ENCODE assay signal across 8 cellular contexts in genomic region chr17:17439971-17440843, GRCh38. TPM values are rescaled to one million over a fixed set of nuclear protein-coding genes. Genes with fewer than 3 reads are reported as not detected.
A peak's percentile ranks its signal among the peaks of the same experiment; 100 is the strongest.
DNase-seq lines count a peak whose midpoint lies in the region; ATAC-seq, FAIRE-seq and TF ChIP-seq lines count a peak whose summit lies in the region.

No MANE protein-coding gene starts in this region.

- no peak overlapping the region for H3K56ac ChIP-seq in H1 (replicated peaks; ENCODE audit: insufficient read length, low read depth, low read length)

- H3K23me2 ChIP-seq in H1 (ENCODE audit: low read depth, low read length), result no peaks in the 10 kb centered on the region

- no peak overlapping the region for H2BK120ac ChIP-seq in H1 (replicated peaks; ENCODE audit: low read depth, low read length)

- no peak overlapping the region; a peak in 1 of 4 replicates for H3K4me2 ChIP-seq in H1 (ENCODE audit: insufficient read depth in 1 of 2, low read depth in 2 of 2, low read length in 2 of 2)

- DNase-seq in AML-193 (lab: John Stamatoyannopoulos, UW), result peak; percentile 22 to 27
- DNase-seq in NCI-H82 treated with DMSO at 0.1 percent for 48 hours (lab: John Stamatoyannopoulos, UW; ENCODE audit: unreplicated experiment), result peak; percentile 78
- peak; percentile 90 for DNase-seq in activated CD8-positive, alpha-beta T cell treated with anti-CD3 and anti-CD28 coated beads for 36 hours
- DNase-seq in H1 (ENCODE audit: low read depth in 1 of 2, low spot score in 2 of 2), result peak; percentile 74 to 89
- peak; percentile 64 for DNase-seq in naive B cell
- DNase-seq in stimulated activated naive CD8-positive, alpha-beta T cell treated with anti-CD3 and anti-CD28 coated beads, Interleukin-15, amount 100 ng/mL, for 72 hours, result peak; percentile 65 to 68
- DNase-seq in sigmoid colon, result no peak

- CTCF ChIA-PET in activated CD8-positive, alpha-beta T cell treated with anti-CD3 and anti-CD28 coated beads for 36 hours (lab: Charles Lee), result interaction anchor here (0.7 to 1.8 kb wide), 9 partner anchors 10 to 173 kb away, joined by 3 to 7 read pairs (median 4); no protein-coding TSS in a partner anchor
- CTCF ChIA-PET in H1 (lab: Charles Lee; ENCODE audit: partially characterized antibody), result interaction anchor here (0.6 to 1.7 kb wide), 17 partner anchors 9 to 239 kb away, joined by 3 to 11 read pairs (median 3); partner anchors contain the start of gene RASD1

- no peaks in the 10 kb centered on the region for H3K79me1 ChIP-seq in H1 (ENCODE audit: low read depth, low read length)

- H3K9me3 ChIP-seq in H1 (ENCODE audit: insufficient read depth in 2 of 2, low read depth in 1 of 2, low read length in 1 of 2) (no peaks in the 10 kb centered on the region), sigmoid colon (no peaks in the 10 kb centered on the region)

- no peak overlapping the region for H2AK5ac ChIP-seq in H1 (ENCODE audit: low read depth, low read length)

- peak overlapping the region; percentile 91; the same call in 1 of the 2 replicates for H2AFZ ChIP-seq in H1 (ENCODE audit: low read length)

- H3K79me2 ChIP-seq in H1 (ENCODE audit: control insufficient read depth in 1 of 2, insufficient read depth in 2 of 2, low read length in 2 of 2), result no peaks in the 10 kb centered on the region

- H3K4me3 ChIP-seq in H1 (ENCODE audit: extremely low read depth in 1 of 4, insufficient read depth in 2 of 4, low read depth in 3 of 4, low read length in 4 of 4), result no peak overlapping the region
- no peak overlapping the region for H3K4me3 ChIP-seq in sigmoid colon

- H3K4me3 Mint-ChIP-seq in activated CD8-positive, alpha-beta T cell treated with anti-CD3 and anti-CD28 coated beads for 36 hours, result no peak overlapping the region
- no peak overlapping the region for H3K4me3 Mint-ChIP-seq in naive B cell
- H3K4me3 Mint-ChIP-seq in stimulated activated naive CD8-positive, alpha-beta T cell treated with anti-CD3 and anti-CD28 coated beads, Interleukin-15, amount 100 ng/mL, for 72 hours, result no peak overlapping the region

- WGBS in H1 (ENCODE audit: extremely low coverage in 1 of 2, insufficient coverage in 1 of 2, insufficient read length in 1 of 2, insufficient replicate concordance in 2 of 2, low coverage in 1 of 2, low lambda C conversion rate in 2 of 2, missing lambda C conversion rate in 1 of 2), 2 experiments, result 71% methylated on average over 11 of the region's 11 CpGs; no CpG with 5 or more reads in 1 of the 2 experiments
- 74 to 79% methylated on average over 11 of the region's 11 CpGs for WGBS in sigmoid colon, 2 donors

- TF ChIP-seq POLR2A in H1 (IDR thresholded peaks at IDR 0.05; ENCODE audit: control extremely low read depth in 1 of 2, low read depth in 2 of 2, low read length in 2 of 2), result no peak
- no peak for TF ChIP-seq POLR2A in sigmoid colon (IDR thresholded peaks at IDR 0.05)

- H2BK5ac ChIP-seq in H1 (ENCODE audit: low read depth, low read length), result no peak overlapping the region

- H4K5ac ChIP-seq in H1 (ENCODE audit: insufficient read length, low read depth, low read length), result no peak overlapping the region

- no peak overlapping the region for H4K8ac ChIP-seq in H1 (ENCODE audit: extremely low read depth, insufficient read depth, low read length)

- H3K9me3 Mint-ChIP-seq in activated CD8-positive, alpha-beta T cell treated with anti-CD3 and anti-CD28 coated beads for 36 hours, result no peaks in the 10 kb centered on the region
- H3K9me3 Mint-ChIP-seq in naive B cell, result no peaks in the 10 kb centered on the region
- H3K9me3 Mint-ChIP-seq in stimulated activated naive CD8-positive, alpha-beta T cell treated with anti-CD3 and anti-CD28 coated beads, Interleukin-15, amount 100 ng/mL, for 72 hours, result no peaks in the 10 kb centered on the region

- POLR2A ChIA-PET in activated CD8-positive, alpha-beta T cell treated with anti-CD3 and anti-CD28 coated beads for 36 hours (lab: Charles Lee), result interaction anchor here (0.8 kb wide), 1 partner anchor 10 kb away, joined by 3 read pairs; no protein-coding TSS in a partner anchor
- POLR2A ChIA-PET in H1 (lab: Charles Lee; ENCODE audit: partially characterized antibody), result no interaction called here

- TF ChIP-seq CTCF in activated CD8-positive, alpha-beta T cell treated with anti-CD3 and anti-CD28 coated beads for 36 hours (IDR thresholded peaks at IDR 0.05), result peak; percentile 82
- TF ChIP-seq CTCF in H1 (IDR thresholded peaks at IDR 0.05; ENCODE audit: control extremely low read depth in 1 of 3, insufficient read depth in 1 of 3, low read depth in 1 of 3, low read length in 3 of 3) (peak; percentile 66 to 87 (median 75)), sigmoid colon (IDR thresholded peaks at IDR 0.05) (peak in 2 of 4 experiments; percentile 22 to 40)

- H2BK20ac ChIP-seq in H1 (ENCODE audit: low read length), result peak overlapping the region; percentile 15; the same call in 1 of the 2 replicates

- H3K18ac ChIP-seq in H1 (ENCODE audit: extremely low read depth, low read length), result 0 out of 2 replicates have a peak overlapping the region, but pooled peaks have one; percentile 9

- peaks cover 0 to 7% (median 3%) of the 10 kb centered on the region in 4 experiments; a peak in 3 of 7 replicates for H3K4me1 ChIP-seq in H1 (replicated peaks in 1 of 4; ENCODE audit: control insufficient read depth in 3 of 4, insufficient read depth in 4 of 4, low read length in 3 of 4)
- H3K4me1 ChIP-seq in sigmoid colon, result no peaks in the 10 kb centered on the region

- no peaks in the 10 kb centered on the region for H3K36me3 Mint-ChIP-seq in activated CD8-positive, alpha-beta T cell treated with anti-CD3 and anti-CD28 coated beads for 36 hours (ENCODE audit: low read depth)
- H3K36me3 Mint-ChIP-seq in naive B cell, result no peaks in the 10 kb centered on the region

- no peak overlapping the region for H3K4ac ChIP-seq in H1 (replicated peaks; ENCODE audit: insufficient read length, low read depth, low read length)

- no peaks in the 10 kb centered on the region for H4K20me1 ChIP-seq in H1 (replicated peaks in 1 of 2; ENCODE audit: control insufficient read depth in 1 of 2, insufficient read depth in 2 of 2, low read length in 2 of 2)

- no peaks in the 10 kb centered on the region for H3K27me3 Mint-ChIP-seq in activated CD8-positive, alpha-beta T cell treated with anti-CD3 and anti-CD28 coated beads for 36 hours
- H3K27me3 Mint-ChIP-seq in naive B cell, result peaks cover 0 to 5% (median 0%) of the 10 kb centered on the region in 3 donors
- no peaks in the 10 kb centered on the region for H3K27me3 Mint-ChIP-seq in stimulated activated naive CD8-positive, alpha-beta T cell treated with anti-CD3 and anti-CD28 coated beads, Interleukin-15, amount 100 ng/mL, for 72 hours

- no peak overlapping the region for H3K9ac ChIP-seq in H1 (replicated peaks in 1 of 4; ENCODE audit: extremely low read depth in 1 of 4, low read depth in 3 of 4, low read length in 3 of 4)

- no peak overlapping the region for H3K27ac Mint-ChIP-seq in activated CD8-positive, alpha-beta T cell treated with anti-CD3 and anti-CD28 coated beads for 36 hours
- no peak overlapping the region for H3K27ac Mint-ChIP-seq in naive B cell
- peak overlapping the region in 1 of 2 donors; percentile 44 for H3K27ac Mint-ChIP-seq in stimulated activated naive CD8-positive, alpha-beta T cell treated with anti-CD3 and anti-CD28 coated beads, Interleukin-15, amount 100 ng/mL, for 72 hours

- H3K27me3 ChIP-seq in H1 (replicated peaks in 1 of 4; ENCODE audit: control insufficient read depth in 3 of 4, extremely low read depth in 1 of 4, insufficient read depth in 3 of 4, low read length in 3 of 4) (no peaks in the 10 kb centered on the region), sigmoid colon (no peaks in the 10 kb centered on the region)

- no peak overlapping the region for H2BK15ac ChIP-seq in H1 (ENCODE audit: low read length)

- peak overlapping the region; percentile 56; the same call in 1 of the 2 replicates for H2BK12ac ChIP-seq in H1 (ENCODE audit: low read depth, low read length)

- H3K27ac ChIP-seq in H1 (ENCODE audit: low read depth, low read length) (no peak overlapping the region), sigmoid colon (no peak overlapping the region)

- peak; percentile 50 to 70 for TF ChIP-seq RAD21 in H1 (IDR thresholded peaks at IDR 0.05 in 1 of 2, conservative IDR thresholded peaks at IDR 0.05 in 1 of 2; ENCODE audit: low read depth in 2 of 2, low read length in 2 of 2)

- ATAC-seq in HG03565 (IDR thresholded peaks at IDR 0.05; ENCODE audit: unreplicated experiment) (peak; percentile 45), naive B cell (ENCODE audit: low read depth in 2 of 2) (peak; percentile 63 to 69)
- peak; percentile 99 for ATAC-seq in activated CD8-positive, alpha-beta T cell treated with anti-CD3 and anti-CD28 coated beads for 36 hours
- ATAC-seq in stimulated activated naive CD8-positive, alpha-beta T cell treated with anti-CD3 and anti-CD28 coated beads, Interleukin-15, amount 100 ng/mL, for 72 hours, result peak; percentile 68

- TF ChIP-seq EP300 in H1 (IDR thresholded peaks at IDR 0.05; ENCODE audit: borderline replicate concordance in 1 of 2, low read depth in 2 of 2, low read length in 2 of 2) (no peak), sigmoid colon (IDR thresholded peaks at IDR 0.05) (no peak)

- no peaks in the 10 kb centered on the region for H3K36me3 ChIP-seq in H1 (ENCODE audit: control insufficient read depth in 2 of 4, insufficient read depth in 4 of 4, low read length in 3 of 4)
- H3K36me3 ChIP-seq in sigmoid colon, result no peaks in the 10 kb centered on the region

- H3K4me1 Mint-ChIP-seq in activated CD8-positive, alpha-beta T cell treated with anti-CD3 and anti-CD28 coated beads for 36 hours (ENCODE audit: low read depth), result peaks cover 5% of the 10 kb centered on the region
- peaks cover 3 to 9% (median 7%) of the 10 kb centered on the region in 3 donors for H3K4me1 Mint-ChIP-seq in naive B cell
- H3K4me1 Mint-ChIP-seq in stimulated activated naive CD8-positive, alpha-beta T cell treated with anti-CD3 and anti-CD28 coated beads, Interleukin-15, amount 100 ng/mL, for 72 hours, result peaks cover 9% of the 10 kb centered on the region

- intact Hi-C loops in activated CD8-positive, alpha-beta T cell treated with anti-CD3 and anti-CD28 coated beads for 36 hours (cut with micrococcal nuclease), result loop anchor here (1.0 kb wide), 1 partner anchor 84 kb away; no protein-coding TSS in a partner anchor
- intact Hi-C loops in sigmoid colon (cut with DNase I), result no loop called here

- H3K14ac ChIP-seq in H1 (ENCODE audit: insufficient read length), result no peak overlapping the region

- H4K91ac ChIP-seq in H1 (replicated peaks; ENCODE audit: insufficient read length, low read length), result no peak overlapping the region

- H3K23ac ChIP-seq in H1 (ENCODE audit: insufficient read length), result no peak overlapping the region

- no peak for FAIRE-seq in H1 (lab: Jason Lieb, UNC)

RNA-seq across cellular contexts. Expression of gene MED9, which starts 36.6 kb away (rescaled TPM):
- 10 to 100 TPM; 14.2 to 14.7 TPM for total RNA-seq in activated CD8-positive, alpha-beta T cell treated with anti-CD3 and anti-CD28 coated beads for 36 hours
- 15.8 and 16.9 TPM in 2 replicates for total RNA-seq in H1 (2021; fragmentation: NEBNext Ultra II Directional; extraction: Animal tissue kit (Norgen Biotek cat#: 25700))
- polyA plus RNA-seq in H1 (2011; rRNA removed) (19.7 and 22.1 TPM in 2 replicates), naive B cell (ENCODE audit: low read depth in 6 of 6) (10 to 100 TPM; 14.7 to 25.9 (median 18.5) TPM), sigmoid colon (10 to 100 TPM; 16.8 to 17.9 (median 17.3) TPM)
- polyA plus RNA-seq in H1 (2011; cell fraction: cytosol; rRNA removed), result 22.5 TPM
- 17.7 TPM for polyA plus RNA-seq in H1 (2011; cell fraction: nucleus; rRNA removed)
- 11.9 to 16.0 TPM (median 14.9 TPM) in 4 replicates for polyA plus RNA-seq in H1 (2012, experiment 1 of 2)
- polyA plus RNA-seq in H1 (2012, experiment 2 of 2), result 19.9 TPM
- 12.0 TPM for polyA plus RNA-seq in H1 (2013, experiment 1 of 2)
- polyA plus RNA-seq in H1 (2013, experiment 2 of 2), result 11.1 TPM
- 14.9 and 21.8 TPM in 2 replicates for polyA minus RNA-seq in H1 (2011; rRNA and poly(A)+ RNA removed)
- polyA minus RNA-seq in H1 (2011; cell fraction: cytosol; rRNA and poly(A)+ RNA removed), result 10.3 TPM
- polyA minus RNA-seq in H1 (2011; cell fraction: nucleus; rRNA and poly(A)+ RNA removed), result 30.3 TPM
- total RNA-seq in sigmoid colon, result 10 to 100 TPM in 3 of 4 donors, 1 to 10 TPM in 1; 9.7 to 15.3 (median 13.7) TPM

RNA-seq across cellular contexts. Expression of gene RASD1, which starts 56.0 kb away (rescaled TPM):
- total RNA-seq in activated CD8-positive, alpha-beta T cell treated with anti-CD3 and anti-CD28 coated beads for 36 hours, result under 1 TPM; 0.54 to 0.74 TPM
- 1.8 and 2.6 TPM in 2 replicates for total RNA-seq in H1 (2021; fragmentation: NEBNext Ultra II Directional; extraction: Animal tissue kit (Norgen Biotek cat#: 25700))
- polyA plus RNA-seq in H1 (2011; rRNA removed) (2.3 and 2.9 TPM in 2 replicates), naive B cell (ENCODE audit: low read depth in 6 of 6) (under 1 TPM in 2 of 6 donors, not detected in 4; 0.21 to 0.27 TPM), sigmoid colon (10 to 100 TPM in 2 of 3 donors, 1 to 10 TPM in 1; 10.0 to 40.8 (median 26.4) TPM)
- 2.4 TPM for polyA plus RNA-seq in H1 (2011; cell fraction: cytosol; rRNA removed)
- 5.4 TPM for polyA plus RNA-seq in H1 (2011; cell fraction: nucleus; rRNA removed)
- 0.72 to 2.7 TPM (median 2.0 TPM) in 4 replicates for polyA plus RNA-seq in H1 (2012, experiment 1 of 2)
- 2.0 TPM for polyA plus RNA-seq in H1 (2012, experiment 2 of 2)
- 1.5 TPM for polyA plus RNA-seq in H1 (2013, experiment 1 of 2)
- polyA plus RNA-seq in H1 (2013, experiment 2 of 2), result 1.5 TPM
- polyA minus RNA-seq in H1 (2011; rRNA and poly(A)+ RNA removed), result 1.9 and 2.1 TPM in 2 replicates
- polyA minus RNA-seq in H1 (2011; cell fraction: cytosol; rRNA and poly(A)+ RNA removed), result 1.9 TPM
- 15.3 TPM for polyA minus RNA-seq in H1 (2011; cell fraction: nucleus; rRNA and poly(A)+ RNA removed)
- 10 to 100 TPM in 3 of 4 donors, 1 to 10 TPM in 1; 5.8 to 12.8 (median 12.1) TPM for total RNA-seq in sigmoid colon

Comparison
In these comparisons a context has a peak if more than half of its experiments do, and no peak if none do; other contexts are left out.
1. ATAC-seq: peak in every context shown above with its lines; median percentile 99 in activated CD8-positive, alpha-beta T cell treated with anti-CD3 and anti-CD28 coated beads for 36 hours; 68 in stimulated activated naive CD8-positive, alpha-beta T cell treated with anti-CD3 and anti-CD28 coated beads, Interleukin-15, amount 100 ng/mL, for 72 hours; 66 in naive B cell; 45 in HG03565.